Comparison of ENCODE assay signal across 1 cellular context in genomic region chr15:35549567-35549966, GRCh38.
TF ChIP-seq lines count a peak whose summit lies in the region.

No MANE protein-coding gene starts in this region.

TF ChIP-seq in H1, 55 proteins besides CTCF, POLR2A, EP300 and RAD21:
- TF ChIP-seq CTBP2 (IDR thresholded peaks at IDR 0.05; ENCODE audit: borderline replicate concordance, insufficient read depth, insufficient read length, low read length) (no peak), HDAC2 (IDR thresholded peaks at IDR 0.05; ENCODE audit: borderline replicate concordance in 1 of 2, low read depth in 2 of 2, low read length in 2 of 2) (0 out of 4 replicates have a peak, but pooled peaks of 1 of the 2 experiments have one; percentile 45), CHD7 (IDR thresholded peaks at IDR 0.05; ENCODE audit: insufficient replicate concordance, low read length) (no peak), SIN3A (conservative IDR thresholded peaks at IDR 0.05 in 1 of 2, IDR thresholded peaks at IDR 0.05 in 1 of 2; ENCODE audit: low read depth in 1 of 2, low read length in 2 of 2) (no peak)
